ENCODE assay signal across 1 cellular context in genomic region chr4:108650212-108651067, GRCh38.
TF ChIP-seq lines count a peak whose summit lies in the region.

Gene OSTC, plus strand, starts transcription at chr4:108650599. Its CDS starts 57 bp downstream, at chr4:108650656.

TF ChIP-seq in HepG2, 621 proteins besides CTCF, POLR2A, EP300 and RAD21 (continued from another document and continues in another):
- TF ChIP-seq HOXA5 (CRISPR knock-in tag; IDR thresholded peaks at IDR 0.05), result peak; percentile 66; the same call in 1 of the 2 replicates
- TF ChIP-seq, protein P1, sequence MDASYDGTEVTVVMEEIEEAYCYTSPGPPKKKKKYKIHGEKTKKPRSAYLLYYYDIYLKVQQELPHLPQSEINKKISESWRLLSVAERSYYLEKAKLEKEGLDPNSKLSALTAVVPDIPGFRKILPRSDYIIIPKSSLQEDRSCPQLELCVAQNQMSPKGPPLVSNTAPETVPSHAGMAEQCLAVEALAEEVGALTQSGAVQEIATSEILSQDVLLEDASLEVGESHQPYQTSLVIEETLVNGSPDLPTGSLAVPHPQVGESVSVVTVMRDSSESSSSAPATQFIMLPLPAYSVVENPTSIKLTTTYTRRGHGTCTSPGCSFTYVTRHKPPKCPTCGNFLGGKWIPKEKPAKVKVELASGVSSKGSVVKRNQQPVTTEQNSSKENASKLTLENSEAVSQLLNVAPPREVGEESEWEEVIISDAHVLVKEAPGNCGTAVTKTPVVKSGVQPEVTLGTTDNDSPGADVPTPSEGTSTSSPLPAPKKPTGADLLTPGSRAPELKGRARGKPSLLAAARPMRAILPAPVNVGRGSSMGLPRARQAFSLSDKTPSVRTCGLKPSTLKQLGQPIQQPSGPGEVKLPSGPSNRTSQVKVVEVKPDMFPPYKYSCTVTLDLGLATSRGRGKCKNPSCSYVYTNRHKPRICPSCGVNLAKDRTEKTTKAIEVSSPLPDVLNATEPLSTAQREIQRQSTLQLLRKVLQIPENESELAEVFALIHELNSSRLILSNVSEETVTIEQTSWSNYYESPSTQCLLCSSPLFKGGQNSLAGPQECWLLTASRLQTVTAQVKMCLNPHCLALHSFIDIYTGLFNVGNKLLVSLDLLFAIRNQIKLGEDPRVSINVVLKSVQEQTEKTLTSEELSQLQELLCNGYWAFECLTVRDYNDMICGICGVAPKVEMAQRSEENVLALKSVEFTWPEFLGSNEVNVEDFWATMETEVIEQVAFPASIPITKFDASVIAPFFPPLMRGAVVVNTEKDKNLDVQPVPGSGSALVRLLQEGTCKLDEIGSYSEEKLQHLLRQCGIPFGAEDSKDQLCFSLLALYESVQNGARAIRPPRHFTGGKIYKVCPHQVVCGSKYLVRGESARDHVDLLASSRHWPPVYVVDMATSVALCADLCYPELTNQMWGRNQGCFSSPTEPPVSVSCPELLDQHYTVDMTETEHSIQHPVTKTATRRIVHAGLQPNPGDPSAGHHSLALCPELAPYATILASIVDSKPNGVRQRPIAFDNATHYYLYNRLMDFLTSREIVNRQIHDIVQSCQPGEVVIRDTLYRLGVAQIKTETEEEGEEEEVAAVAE (CRISPR knock-in tag; IDR thresholded peaks at IDR 0.05; ENCODE audit: borderline replicate concordance), result no peak
- 0 out of 2 replicates have a peak, but pooled peaks have one; percentile 18 for TF ChIP-seq PHF21A (CRISPR knock-in tag; IDR thresholded peaks at IDR 0.05)
- TF ChIP-seq ADNP (CRISPR knock-in tag; IDR thresholded peaks at IDR 0.05), result no peak
- TF ChIP-seq PRMT3 (CRISPR knock-in tag; IDR thresholded peaks at IDR 0.05; ENCODE audit: borderline replicate concordance, low read depth), result no peak
- peak; percentile 52; the same call in 1 of the 2 replicates for TF ChIP-seq POGZ (CRISPR knock-in tag; IDR thresholded peaks at IDR 0.05)
- 0 out of 2 replicates have a peak, but pooled peaks have one; percentile 21 for TF ChIP-seq RAD51 (IDR thresholded peaks at IDR 0.05; ENCODE audit: borderline replicate concordance)
- peak; percentile 63; the same call in 1 of the 2 replicates for TF ChIP-seq ZNF563 (CRISPR knock-in tag; IDR thresholded peaks at IDR 0.05)
- TF ChIP-seq ATF7 (IDR thresholded peaks at IDR 0.05), result no peak
- no peak for TF ChIP-seq ATF7 (CRISPR knock-in tag; IDR thresholded peaks at IDR 0.05)
- no peak for TF ChIP-seq ZMYM3 (CRISPR knock-in tag; IDR thresholded peaks at IDR 0.05)
- TF ChIP-seq ARNT (IDR thresholded peaks at IDR 0.05), result no peak
- peak; percentile 73; the same call in 1 of the 2 replicates for TF ChIP-seq ZNF446 (CRISPR knock-in tag; IDR thresholded peaks at IDR 0.05)
- no peak for TF ChIP-seq ZFP36L2 (CRISPR knock-in tag; IDR thresholded peaks at IDR 0.05)
- no peak for TF ChIP-seq PLRG1 (conservative IDR thresholded peaks at IDR 0.05)
- peak; percentile 84 for TF ChIP-seq ELF1 (CRISPR knock-in tag; IDR thresholded peaks at IDR 0.05)
- no peak for TF ChIP-seq RORA (CRISPR knock-in tag; IDR thresholded peaks at IDR 0.05)
- TF ChIP-seq SNAI1 (CRISPR knock-in tag; IDR thresholded peaks at IDR 0.05; ENCODE audit: borderline replicate concordance), result peak; percentile 84; the same call in 1 of the 2 replicates
- no peak for TF ChIP-seq JUND (CRISPR knock-in tag; IDR thresholded peaks at IDR 0.05)
- TF ChIP-seq ZNF775 (CRISPR knock-in tag; IDR thresholded peaks at IDR 0.05; ENCODE audit: borderline replicate concordance), result no peak
- TF ChIP-seq TAF1 (CRISPR knock-in tag; IDR thresholded peaks at IDR 0.05), result peak; percentile 83
- no peak for TF ChIP-seq ZNF737 (CRISPR knock-in tag; IDR thresholded peaks at IDR 0.05; ENCODE audit: borderline replicate concordance)
- TF ChIP-seq, protein P2, sequence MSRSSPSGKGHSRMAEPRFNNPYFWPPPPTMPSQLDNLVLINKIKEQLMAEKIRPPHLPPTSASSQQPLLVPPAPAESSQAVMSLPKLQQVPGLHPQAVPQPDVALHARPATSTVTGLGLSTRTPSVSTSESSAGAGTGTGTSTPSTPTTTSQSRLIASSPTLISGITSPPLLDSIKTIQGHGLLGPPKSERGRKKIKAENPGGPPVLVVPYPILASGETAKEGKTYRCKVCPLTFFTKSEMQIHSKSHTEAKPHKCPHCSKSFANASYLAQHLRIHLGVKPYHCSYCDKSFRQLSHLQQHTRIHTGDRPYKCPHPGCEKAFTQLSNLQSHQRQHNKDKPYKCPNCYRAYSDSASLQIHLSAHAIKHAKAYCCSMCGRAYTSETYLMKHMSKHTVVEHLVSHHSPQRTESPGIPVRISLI (CRISPR knock-in tag; IDR thresholded peaks at IDR 0.05; ENCODE audit: borderline replicate concordance), result no peak
- TF ChIP-seq MTF2 (CRISPR knock-in tag; IDR thresholded peaks at IDR 0.05; ENCODE audit: borderline replicate concordance), result no peak
- no peak for TF ChIP-seq ZNF414 (CRISPR knock-in tag; IDR thresholded peaks at IDR 0.05)
- TF ChIP-seq THRA (CRISPR knock-in tag; IDR thresholded peaks at IDR 0.05; ENCODE audit: borderline replicate concordance), result no peak
- no peak for TF ChIP-seq SOX6 (IDR thresholded peaks at IDR 0.05)
- TF ChIP-seq SOX6 (CRISPR knock-in tag; IDR thresholded peaks at IDR 0.05), result peak; percentile 34
- peak in 1 of 2 experiments; percentile 38; a peak in 2 of 4 replicates for TF ChIP-seq MAFK (conservative IDR thresholded peaks at IDR 0.05 in 1 of 2, IDR thresholded peaks at IDR 0.05 in 1 of 2; ENCODE audit: low read length in 2 of 2)
- TF ChIP-seq, protein P3, sequence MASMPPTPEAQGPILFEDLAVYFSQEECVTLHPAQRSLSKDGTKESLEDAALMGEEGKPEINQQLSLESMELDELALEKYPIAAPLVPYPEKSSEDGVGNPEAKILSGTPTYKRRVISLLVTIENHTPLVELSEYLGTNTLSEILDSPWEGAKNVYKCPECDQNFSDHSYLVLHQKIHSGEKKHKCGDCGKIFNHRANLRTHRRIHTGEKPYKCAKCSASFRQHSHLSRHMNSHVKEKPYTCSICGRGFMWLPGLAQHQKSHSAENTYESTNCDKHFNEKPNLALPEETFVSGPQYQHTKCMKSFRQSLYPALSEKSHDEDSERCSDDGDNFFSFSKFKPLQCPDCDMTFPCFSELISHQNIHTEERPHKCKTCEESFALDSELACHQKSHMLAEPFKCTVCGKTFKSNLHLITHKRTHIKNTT (CRISPR knock-in tag; IDR thresholded peaks at IDR 0.05), result no peak
- TF ChIP-seq ZNF503 (CRISPR knock-in tag; IDR thresholded peaks at IDR 0.05), result peak; percentile 67; the same call in 1 of the 2 replicates
- TF ChIP-seq MAX (IDR thresholded peaks at IDR 0.05), result peak; percentile 92
- TF ChIP-seq ZUFSP (CRISPR knock-in tag; IDR thresholded peaks at IDR 0.05; ENCODE audit: borderline replicate concordance), result no peak
- TF ChIP-seq ZMYM4 (CRISPR knock-in tag; IDR thresholded peaks at IDR 0.05), result peak; percentile 84
- TF ChIP-seq, protein P4, sequence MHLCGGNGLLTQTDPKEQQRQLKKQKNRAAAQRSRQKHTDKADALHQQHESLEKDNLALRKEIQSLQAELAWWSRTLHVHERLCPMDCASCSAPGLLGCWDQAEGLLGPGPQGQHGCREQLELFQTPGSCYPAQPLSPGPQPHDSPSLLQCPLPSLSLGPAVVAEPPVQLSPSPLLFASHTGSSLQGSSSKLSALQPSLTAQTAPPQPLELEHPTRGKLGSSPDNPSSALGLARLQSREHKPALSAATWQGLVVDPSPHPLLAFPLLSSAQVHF (CRISPR knock-in tag; IDR thresholded peaks at IDR 0.05), result no peak
- TF ChIP-seq AGO1 (IDR thresholded peaks at IDR 0.05; ENCODE audit: low read depth, low read length, poor library complexity, severe bottlenecking), result no peak
- TF ChIP-seq TBP (CRISPR knock-in tag; IDR thresholded peaks at IDR 0.05), result no peak
- TF ChIP-seq ZSCAN31 (CRISPR knock-in tag; IDR thresholded peaks at IDR 0.05; ENCODE audit: low read depth), result 0 out of 2 replicates have a peak, but pooled peaks have one; percentile 49
- TF ChIP-seq ZNF670 (CRISPR knock-in tag; IDR thresholded peaks at IDR 0.05; ENCODE audit: borderline replicate concordance), result peak; percentile 37; the same call in 1 of the 2 replicates
- no peak for TF ChIP-seq ZNF34 (CRISPR knock-in tag; IDR thresholded peaks at IDR 0.05; ENCODE audit: borderline replicate concordance)
- no peak for TF ChIP-seq ZC3H4 (CRISPR knock-in tag; IDR thresholded peaks at IDR 0.05; ENCODE audit: borderline replicate concordance)
- TF ChIP-seq, protein P5, sequence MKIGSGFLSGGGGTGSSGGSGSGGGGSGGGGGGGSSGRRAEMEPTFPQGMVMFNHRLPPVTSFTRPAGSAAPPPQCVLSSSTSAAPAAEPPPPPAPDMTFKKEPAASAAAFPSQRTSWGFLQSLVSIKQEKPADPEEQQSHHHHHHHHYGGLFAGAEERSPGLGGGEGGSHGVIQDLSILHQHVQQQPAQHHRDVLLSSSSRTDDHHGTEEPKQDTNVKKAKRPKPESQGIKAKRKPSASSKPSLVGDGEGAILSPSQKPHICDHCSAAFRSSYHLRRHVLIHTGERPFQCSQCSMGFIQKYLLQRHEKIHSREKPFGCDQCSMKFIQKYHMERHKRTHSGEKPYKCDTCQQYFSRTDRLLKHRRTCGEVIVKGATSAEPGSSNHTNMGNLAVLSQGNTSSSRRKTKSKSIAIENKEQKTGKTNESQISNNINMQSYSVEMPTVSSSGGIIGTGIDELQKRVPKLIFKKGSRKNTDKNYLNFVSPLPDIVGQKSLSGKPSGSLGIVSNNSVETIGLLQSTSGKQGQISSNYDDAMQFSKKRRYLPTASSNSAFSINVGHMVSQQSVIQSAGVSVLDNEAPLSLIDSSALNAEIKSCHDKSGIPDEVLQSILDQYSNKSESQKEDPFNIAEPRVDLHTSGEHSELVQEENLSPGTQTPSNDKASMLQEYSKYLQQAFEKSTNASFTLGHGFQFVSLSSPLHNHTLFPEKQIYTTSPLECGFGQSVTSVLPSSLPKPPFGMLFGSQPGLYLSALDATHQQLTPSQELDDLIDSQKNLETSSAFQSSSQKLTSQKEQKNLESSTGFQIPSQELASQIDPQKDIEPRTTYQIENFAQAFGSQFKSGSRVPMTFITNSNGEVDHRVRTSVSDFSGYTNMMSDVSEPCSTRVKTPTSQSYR (CRISPR knock-in tag; IDR thresholded peaks at IDR 0.05; ENCODE audit: borderline replicate concordance), result peak; percentile 10; the same call in 1 of the 2 replicates
- TF ChIP-seq ZNF101 (CRISPR knock-in tag; IDR thresholded peaks at IDR 0.05; ENCODE audit: borderline replicate concordance, low read depth), result no peak
- TF ChIP-seq ZNF232 (CRISPR knock-in tag; IDR thresholded peaks at IDR 0.05; ENCODE audit: borderline replicate concordance), result peak; percentile 73; the same call in 1 of the 2 replicates
- TF ChIP-seq NFE2L1 (CRISPR knock-in tag; IDR thresholded peaks at IDR 0.05; ENCODE audit: borderline replicate concordance), result no peak
- peak; percentile 80; the same call in 2 of the 3 replicates for TF ChIP-seq MXI1 (IDR thresholded peaks at IDR 0.05; ENCODE audit: borderline replicate concordance, low read depth, low read length)
- TF ChIP-seq NFKB2 (CRISPR knock-in tag; IDR thresholded peaks at IDR 0.05; ENCODE audit: borderline replicate concordance), result peak; percentile 80; the same call in 1 of the 2 replicates
- TF ChIP-seq AGO2 (optimal IDR thresholded peaks at IDR 0.05; ENCODE audit: low read depth, low read length), result peak; percentile 49
- TF ChIP-seq ISL2 (CRISPR knock-in tag; IDR thresholded peaks at IDR 0.05), result 0 out of 2 replicates have a peak, but pooled peaks have one; percentile 42
- TF ChIP-seq THYN1 (CRISPR knock-in tag; IDR thresholded peaks at IDR 0.05; ENCODE audit: borderline replicate concordance, low read depth), result no peak
- TF ChIP-seq RFX3 (CRISPR knock-in tag; IDR thresholded peaks at IDR 0.05), result no peak
- TF ChIP-seq ZNF577 (CRISPR knock-in tag; IDR thresholded peaks at IDR 0.05; ENCODE audit: borderline replicate concordance, low read depth), result no peak
- TF ChIP-seq ZNF17 (CRISPR knock-in tag; IDR thresholded peaks at IDR 0.05), result no peak
- 0 out of 2 replicates have a peak, but pooled peaks have one; percentile 42 for TF ChIP-seq HOXD1 (CRISPR knock-in tag; IDR thresholded peaks at IDR 0.05)
- no peak for TF ChIP-seq NAIF1 (CRISPR knock-in tag; IDR thresholded peaks at IDR 0.05; ENCODE audit: borderline replicate concordance)
